ENCODE assay signal across 8 cellular contexts in the genomic region with DNA sequence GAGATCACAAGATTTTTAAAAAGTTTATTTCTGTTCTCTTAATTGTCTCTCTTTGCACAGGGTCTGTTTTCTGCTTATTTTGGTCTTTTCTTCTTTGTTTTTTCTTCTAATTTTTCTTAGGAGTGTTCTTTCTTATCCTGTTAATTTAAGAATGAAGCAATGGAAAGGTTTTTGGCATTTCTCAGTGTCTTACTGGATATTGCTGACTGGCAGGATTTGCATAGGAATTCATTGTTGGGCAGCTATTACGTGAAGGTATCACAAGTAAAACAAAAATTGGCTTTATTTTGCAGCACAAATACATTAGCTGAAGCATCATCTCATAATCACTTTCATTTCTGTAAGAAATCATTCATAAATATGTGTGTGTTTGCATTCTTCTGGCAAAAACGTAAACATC.
"Had no signal": no experiment of that assay in that cellular context is flagged by ENCODE, and none has a peak within 500 bp of the region (broad histone marks: within the 10 kb centered on the region; RNA-seq: fewer than 3 reads in every experiment).

No MANE protein-coding gene starts in this region.

- FAIRE-seq: G401.6, GM12878, GM12891, GM12892, GM18507, GM19239 had no signal

- ATAC-seq: GM12878 had no signal

- H3K4me3 ChIP-seq: GM12878 had no signal

- DNase-seq: GDM1, GF-D8 had no signal
